ENCODE assay signal across 8 cellular contexts in genomic region chr6:32796848-32797776, GRCh38. TPM values are rescaled to one million over a fixed set of nuclear protein-coding genes. Genes with fewer than 3 reads are reported as not detected.
DNase-seq lines count a peak whose midpoint lies in the region; ATAC-seq and TF ChIP-seq lines count a peak whose summit lies in the region.

No MANE protein-coding gene starts in this region.

- no peak overlapping the region for H3K4me3 ChIP-seq in right atrium auricular region
- no peak overlapping the region for H3K4me3 ChIP-seq in uterus

- peaks cover 9% of the 10 kb centered on the region for H3K9me3 Mint-ChIP-seq in T-helper 1 cell treated with Interleukin-12 subunit alpha and Interleukin-12 subunit beta and Interleukin-4 antibody, amounts not matched to agents 30 μg/mL and 1 μg/mL, for 36 hours

- H3K27ac ChIP-seq in right atrium auricular region (no peak overlapping the region), uterus (no peak overlapping the region)

- TF ChIP-seq POLR2A in uterus (IDR thresholded peaks at IDR 0.05), result no peak

- H3K27me3 Mint-ChIP-seq in T-helper 1 cell treated with Interleukin-12 subunit alpha and Interleukin-12 subunit beta and Interleukin-4 antibody, amounts not matched to agents 30 μg/mL and 1 μg/mL, for 36 hours (ENCODE audit: low read depth), result peaks cover 70% of the 10 kb centered on the region

- intact Hi-C loops in uterus (cut with DNase I; ENCODE audit: low total_unique reads), result loop anchor here (10.0 kb wide), 1 partner anchor 382 kb away; no protein-coding TSS in a partner anchor

- no peak for ATAC-seq in HG03442 (IDR thresholded peaks at IDR 0.05; ENCODE audit: unreplicated experiment)

- H3K27me3 ChIP-seq in right atrium auricular region (no peaks in the 10 kb centered on the region), uterus (no peaks in the 10 kb centered on the region)

- no peaks in the 10 kb centered on the region for H3K36me3 Mint-ChIP-seq in T-helper 1 cell treated with Interleukin-12 subunit alpha and Interleukin-12 subunit beta and Interleukin-4 antibody, amounts not matched to agents 30 μg/mL and 1 μg/mL, for 36 hours (ENCODE audit: low read depth)

- no peaks in the 10 kb centered on the region for H3K36me3 ChIP-seq in right atrium auricular region
- no peaks in the 10 kb centered on the region for H3K36me3 ChIP-seq in uterus

- H3K9me3 ChIP-seq in right atrium auricular region (peaks cover 0 to 5% of the 10 kb centered on the region in 2 donors), uterus (no peaks in the 10 kb centered on the region)

- peak overlapping the region; percentile 59 for H3K4me3 Mint-ChIP-seq in T-helper 1 cell treated with Interleukin-12 subunit alpha and Interleukin-12 subunit beta and Interleukin-4 antibody, amounts not matched to agents 30 μg/mL and 1 μg/mL, for 36 hours

- peaks cover 20% of the 10 kb centered on the region for H3K4me1 Mint-ChIP-seq in T-helper 1 cell treated with Interleukin-12 subunit alpha and Interleukin-12 subunit beta and Interleukin-4 antibody, amounts not matched to agents 30 μg/mL and 1 μg/mL, for 36 hours (ENCODE audit: low read depth)

- H3K27ac Mint-ChIP-seq in T-helper 1 cell treated with Interleukin-12 subunit alpha and Interleukin-12 subunit beta and Interleukin-4 antibody, amounts not matched to agents 30 μg/mL and 1 μg/mL, for 36 hours, result peak overlapping the region; percentile 34

- peaks cover 0 to 8% of the 10 kb centered on the region in 2 donors for H3K4me1 ChIP-seq in right atrium auricular region
- no peaks in the 10 kb centered on the region for H3K4me1 ChIP-seq in uterus

- TF ChIP-seq CTCF in right atrium auricular region (IDR thresholded peaks at IDR 0.05) (peak; percentile 86 to 96), uterus (IDR thresholded peaks at IDR 0.05) (peak; percentile 86 to 88 (median 88))

- DNase-seq in Daoy (ENCODE audit: low read depth), result peak; percentile 75
- peak; percentile 67 for DNase-seq in KG1 (lab: John Stamatoyannopoulos, UW)
- peak; percentile 68 for DNase-seq in amniotic epithelial cell (ENCODE audit: low read depth)
- DNase-seq in right atrium auricular region (ENCODE audit: low spot score), result peak; percentile 82
- DNase-seq in putamen (ENCODE audit: low spot score), result peak; percentile 36
- DNase-seq in uterus, result peak; percentile 73 to 79

RNA-seq across cellular contexts. Expression of gene HLA-DOB, which starts 19.7 kb away (rescaled TPM):
- total RNA-seq in Daoy (2014; rRNA removed; shearing (Covaris generic)), result 0.63 TPM in 1 of 2 replicates, not detected in the other
- total RNA-seq in right atrium auricular region, result not detected
- under 1 TPM in 2 of 4 donors, not detected in 2; 0.28 to 0.82 TPM for total RNA-seq in uterus

RNA-seq across cellular contexts. Expression of gene HLA-DQB2, which starts 33.8 kb away (rescaled TPM):
- not detected in 2 replicates for total RNA-seq in Daoy (2014; rRNA removed; shearing (Covaris generic))
- 1 to 10 TPM in 1 of 2 donors, not detected in 1; 1.3 TPM for total RNA-seq in right atrium auricular region
- total RNA-seq in uterus, result 1 to 10 TPM in 1 of 4 donors, under 1 TPM in 1, not detected in 2; 0.41 to 9.8 TPM

RNA-seq across cellular contexts. Expression of gene TAP2, which starts 41.4 kb away (rescaled TPM):
- total RNA-seq in Daoy (2014; rRNA removed; shearing (Covaris generic)), result 41.9 and 183 TPM in 2 replicates
- total RNA-seq in right atrium auricular region (1 to 10 TPM; 3.4 to 6.3 TPM), uterus (10 to 100 TPM in 2 of 4 donors, 1 to 10 TPM in 2; 3.0 to 42.4 (median 21.5) TPM)

RNA-seq across cellular contexts. Expression of gene PSMB8, which starts 46.7 kb away (rescaled TPM):
- 108 and 133 TPM in 2 replicates for total RNA-seq in Daoy (2014; rRNA removed; shearing (Covaris generic))
- total RNA-seq in right atrium auricular region (10 to 100 TPM; 15.4 to 29.2 TPM), uterus (10 to 100 TPM; 23.5 to 60.1 (median 27.2) TPM)

RNA-seq across cellular contexts. Expression of gene HLA-DQA2, which starts 55.9 kb away (rescaled TPM):
- total RNA-seq in Daoy (2014; rRNA removed; shearing (Covaris generic)), result not detected in 2 replicates
- total RNA-seq in right atrium auricular region (under 1 TPM in 1 of 2 donors, not detected in 1; 0.75 TPM), uterus (1 to 10 TPM in 1 of 4 donors, not detected in 3; 4.4 TPM)
